Comparison of ENCODE assay signal across 1 cellular context in genomic region chr3:39406368-39407258, GRCh38.
TF ChIP-seq lines count a peak whose summit lies in the region.

RPSA (plus strand) TSS chr3:39406720; CDS start chr3:39407654, 934 bp downstream.

TF ChIP-seq in HEK293, 187 proteins besides CTCF, POLR2A, EP300 and RAD21 (continued from another document):
- TF ChIP-seq PRDM10 (tag by site-specific recombination; IDR thresholded peaks at IDR 0.05), result peak; percentile 29; the same call in 1 of the 2 replicates
- peak; percentile 49 for TF ChIP-seq SP7 (tag by site-specific recombination; IDR thresholded peaks at IDR 0.05)
- TF ChIP-seq ZFP69B (tag by site-specific recombination; IDR thresholded peaks at IDR 0.05), result no peak
- TF ChIP-seq MYNN (tag by site-specific recombination; IDR thresholded peaks at IDR 0.05; ENCODE audit: borderline replicate concordance), result no peak
- peak; percentile 44; the same call in 1 of the 2 replicates for TF ChIP-seq ZNF394 (tag by site-specific recombination; IDR thresholded peaks at IDR 0.05; ENCODE audit: borderline replicate concordance)
- TF ChIP-seq ZNF76 (tag by site-specific recombination; IDR thresholded peaks at IDR 0.05; ENCODE audit: borderline replicate concordance, low read depth), result peak; percentile 90
- 0 out of 2 replicates have a peak, but pooled peaks have one; percentile 53 for TF ChIP-seq ZNF692 (tag by site-specific recombination; IDR thresholded peaks at IDR 0.05)
- TF ChIP-seq ZSCAN30 (tag by site-specific recombination; IDR thresholded peaks at IDR 0.05), result peak; percentile 34; the same call in 1 of the 2 replicates
- TF ChIP-seq ZNF335 (tag by site-specific recombination; conservative IDR thresholded peaks at IDR 0.05), result peak; percentile 65
- no peak for TF ChIP-seq ELK4 (IDR thresholded peaks at IDR 0.05; ENCODE audit: borderline replicate concordance, low read depth, low read length)
- peak; percentile 92 for TF ChIP-seq ZBTB8A (tag by site-specific recombination; IDR thresholded peaks at IDR 0.05)
- TF ChIP-seq ZBTB10 (tag by site-specific recombination; IDR thresholded peaks at IDR 0.05), result peak; percentile 65
- peak; percentile 78 for TF ChIP-seq ZBTB11 (tag by site-specific recombination; conservative IDR thresholded peaks at IDR 0.05; ENCODE audit: low read depth)
- TF ChIP-seq ZFHX2 (tag by site-specific recombination; conservative IDR thresholded peaks at IDR 0.05), result peak; percentile 44; the same call in 1 of the 2 replicates
- TF ChIP-seq SP2 (tag by site-specific recombination; IDR thresholded peaks at IDR 0.05), result peak; percentile 79
- peak; percentile 67; the same call in 1 of the 2 replicates for TF ChIP-seq ZNF2 (tag by site-specific recombination; IDR thresholded peaks at IDR 0.05)
- peak; percentile 44; the same call in 1 of the 2 replicates for TF ChIP-seq ZFP37 (tag by site-specific recombination; IDR thresholded peaks at IDR 0.05)
- TF ChIP-seq ZNF600 (tag by site-specific recombination; IDR thresholded peaks at IDR 0.05), result peak; percentile 75
- no peak for TF ChIP-seq PRDM1 (tag by site-specific recombination; IDR thresholded peaks at IDR 0.05)
- TF ChIP-seq ZNF629 (tag by site-specific recombination; IDR thresholded peaks at IDR 0.05), result peak; percentile 67
- peak; percentile 49 for TF ChIP-seq OSR2 (tag by site-specific recombination; IDR thresholded peaks at IDR 0.05)
- TF ChIP-seq GLIS2 (tag by site-specific recombination; IDR thresholded peaks at IDR 0.05), result peak; percentile 49
- TF ChIP-seq WT1 (tag by site-specific recombination; IDR thresholded peaks at IDR 0.05), result no peak
